Comparison of ENCODE assay signal across 8 cellular contexts in genomic region chr15:82045892-82046667, GRCh38. TPM values are rescaled to one million over a fixed set of nuclear protein-coding genes. Genes with fewer than 3 reads are reported as not detected.
A peak's percentile ranks its signal among the peaks of the same experiment; 100 is the strongest.
DNase-seq lines count a peak whose midpoint lies in the region; ATAC-seq and TF ChIP-seq lines count a peak whose summit lies in the region.

TSS of gene MEX3B (minus strand) at chr15:82046018. CDS start at chr15:82045705, 313 bp downstream.

- WGBS in heart left ventricle, 4 donors = 0 to 1% (median 0%) methylated on average over 18 to 68 of the region's 68 CpGs
- WGBS in transverse colon (ENCODE audit: low coverage in 1 of 2), 2 donors = 0% methylated on average over 34 of the region's 68 CpGs; no CpG with 5 or more reads in 1 of the 2 donors

- H3K27me3 Mint-ChIP-seq in T-cell = peaks cover 0 to 20% of the 10 kb centered on the region in 2 donors

- peaks cover 4 to 18% (median 17%) of the 10 kb centered on the region in 3 donors for H3K4me1 Mint-ChIP-seq in T-cell

- H3K9me3 Mint-ChIP-seq in T-cell = no peaks in the 10 kb centered on the region

- intact Hi-C loops in heart left ventricle (cut with DNase I) = loop anchor here in 7 of 10 donors (2.0 to 10.0 kb wide), 18 partner anchors 89 to 1051 kb away; partner anchors contain the start of genes RPS17 (in 1 of the 7) and STARD5 (in 1 of the 7)
- intact Hi-C loops in transverse colon (cut with DNase I; ENCODE audit: low total_unique reads) = no loop called here

- peak within 1 kb of the TSS; percentile 52 to 61 for H3K27ac Mint-ChIP-seq in T-cell

- no peak for TF ChIP-seq POLR2A in heart left ventricle (IDR thresholded peaks at IDR 0.05)
- TF ChIP-seq POLR2A in transverse colon (IDR thresholded peaks at IDR 0.05) = peak; percentile 28

- CTCF ChIA-PET in T-cell (lab: Charles Lee) = interaction anchor here in 1 of 2 donors (0.6 kb wide), 1 partner anchor 763 kb away, joined by 5 read pairs; no protein-coding TSS in a partner anchor

- TF ChIP-seq EP300 in transverse colon (IDR thresholded peaks at IDR 0.05; ENCODE audit: low read depth) = no peak

- ATAC-seq in HG02870 (IDR thresholded peaks at IDR 0.05; ENCODE audit: unreplicated experiment) = peak; percentile 72
- peak; percentile 59 to 73 (median 68) for ATAC-seq in T-cell (replicated peaks in 1 of 4)
- peak; percentile 90 to 97 (median 94) for ATAC-seq in heart left ventricle

- in situ Hi-C loops in transverse colon (cut with MboI; ENCODE audit: low pct_ligation_motif_present in 1 of 4, low pct_unique_long_range_greater_than_20kb in 1 of 4, low sequenced_read_pairs in 3 of 4) = no loop called here

- no peak for TF ChIP-seq CTCF in GM12865 (IDR thresholded peaks at IDR 0.05; ENCODE audit: insufficient read depth, low read depth, low read length, missing control alignments)
- TF ChIP-seq CTCF in heart left ventricle (IDR thresholded peaks at IDR 0.05) = peak in 1 of 12 donors; percentile 4
- TF ChIP-seq CTCF in transverse colon (IDR thresholded peaks at IDR 0.05) = no peak

- no peaks in the 10 kb centered on the region for H3K27me3 ChIP-seq in heart left ventricle
- H3K27me3 ChIP-seq in transverse colon = peaks cover 37% of the 10 kb centered on the region

- H3K36me3 Mint-ChIP-seq in T-cell = no peaks in the 10 kb centered on the region

- peak within 1 kb of the TSS; percentile 86 to 91 (median 87) for H3K4me3 Mint-ChIP-seq in T-cell

- H3K27ac ChIP-seq in heart left ventricle (peak within 1 kb of the TSS; percentile 90 to 100 (median 97)), transverse colon (peak within 1 kb of the TSS; percentile 91 to 97 (median 94))

- H3K4me3 ChIP-seq in GM12865 (ENCODE audit: low read depth, low read length) = peak within 1 kb of the TSS; percentile 85
- peak within 1 kb of the TSS; percentile 65 to 97 (median 87) for H3K4me3 ChIP-seq in heart left ventricle
- H3K4me3 ChIP-seq in transverse colon = peak within 1 kb of the TSS; percentile 69 to 90 (median 78)

- POLR2A ChIA-PET in T-cell (lab: Charles Lee) = no interaction called here

- H3K9me3 ChIP-seq in heart left ventricle = no peaks in the 10 kb centered on the region
- H3K9me3 ChIP-seq in transverse colon = no peaks in the 10 kb centered on the region

- peaks cover 0 to 35% (median 18%) of the 10 kb centered on the region in 12 donors for H3K4me1 ChIP-seq in heart left ventricle
- H3K4me1 ChIP-seq in transverse colon = peaks cover 7 to 25% (median 21%) of the 10 kb centered on the region in 4 donors

- peaks cover 0 to 16% (median 0%) of the 10 kb centered on the region in 9 donors for H3K36me3 ChIP-seq in heart left ventricle
- no peaks in the 10 kb centered on the region for H3K36me3 ChIP-seq in transverse colon

- DNase-seq in GM12865 (ENCODE audit: low read depth) (peak; percentile 97), NCI-H1436 treated with DMSO at 0.1 percent for 48 hours (lab: John Stamatoyannopoulos, UW) (peak; percentile 95), T-cell (peak; percentile 41 to 88 (median 74)), amniotic epithelial cell (ENCODE audit: low read depth) (peak; percentile 96), heart left ventricle (peak; percentile 98 to 99 (median 99)), pons (ENCODE audit: low spot score) (peak; percentile 97), transverse colon (peak; percentile 92)

RNA-seq across cellular contexts. Expression of gene MEX3B, which starts in this region (rescaled TPM):
- total RNA-seq in T-cell = 1 to 10 TPM; 1.5 to 2.8 (median 1.6) TPM
- total RNA-seq in heart left ventricle = 1 to 10 TPM; 2.0 to 4.2 (median 3.0) TPM
- 1 to 10 TPM; 1.3 to 5.3 TPM for polyA plus RNA-seq in heart left ventricle
- total RNA-seq in transverse colon = 10 to 100 TPM in 1 of 4 donors, 1 to 10 TPM in 1, under 1 TPM in 1, not detected in 1; 0.68 to 14.9 (median 1.7) TPM

Comparison
In these comparisons a context has a peak if more than half of its experiments do, and no peak if none do; other contexts are left out.
1. Peak in every context shown above with its lines: DNase-seq, ATAC-seq, H3K4me3 ChIP-seq and H3K27ac ChIP-seq.